9 cellular contexts compared by ENCODE assay signal in genomic region chr12:21607701-21608100, GRCh38. TPM values are rescaled to one million over a fixed set of nuclear protein-coding genes. Genes with fewer than 3 reads are reported as not detected.
DNase-seq lines count a peak whose midpoint lies in the region; ATAC-seq and TF ChIP-seq lines count a peak whose summit lies in the region.
"Had no signal": no experiment of that assay in that cellular context is flagged by ENCODE, and none has a peak within 500 bp of the region (broad histone marks: within the 10 kb centered on the region; RNA-seq: fewer than 3 reads in every experiment).

No MANE protein-coding gene starts in this region.

- intact Hi-C loops in OCI-LY7 (cut with micrococcal nuclease; ENCODE audit: unreplicated experiment): loop anchor here (1.0 kb wide), 1 partner anchor 73 kb away; no protein-coding TSS in a partner anchor

- H3K4me3 ChIP-seq in OCI-LY7 (ENCODE audit: low read depth, low read length, poor library complexity, severe bottlenecking): no peak overlapping the region
- no peak overlapping the region for H3K4me3 ChIP-seq in fibroblast of mammary gland (ENCODE audit: control insufficient read depth, low read depth, low read length)
- no peak overlapping the region for H3K4me3 ChIP-seq in retinal pigment epithelial cell (ENCODE audit: low read length)

- no peaks in the 10 kb centered on the region for H3K9me2 ChIP-seq in OCI-LY7 (ENCODE audit: insufficient read depth, low read length)

- H3K79me2 ChIP-seq in OCI-LY7 (ENCODE audit: insufficient read depth, low read depth, low read length): no peaks in the 10 kb centered on the region

- DNase-seq in DMS 273 (lab: John Stamatoyannopoulos, UW; ENCODE audit: unreplicated experiment): peak; percentile 23
- DNase-seq in DMS 273 treated with DMSO at 0.1 percent for 48 hours (lab: John Stamatoyannopoulos, UW): no peak
- peak; percentile 14 for DNase-seq in OCI-LY7 (ENCODE audit: low spot score)
- DNase-seq in fibroblast of mammary gland (ENCODE audit: low read depth): peak; percentile 45
- no peak for DNase-seq in retinal pigment epithelial cell (ENCODE audit: low read depth)
- DNase-seq in HuH-7.5 (ENCODE audit: low spot score): no peak
- DNase-seq: 8988T had no signal

- TF ChIP-seq CTCF in OCI-LY7 (conservative IDR thresholded peaks at IDR 0.05; ENCODE audit: low read length): peak; percentile 66
- peak; percentile 35 for TF ChIP-seq CTCF in fibroblast of mammary gland (conservative IDR thresholded peaks at IDR 0.05; ENCODE audit: control insufficient read depth, insufficient read depth, low read depth, low read length)
- TF ChIP-seq CTCF in retinal pigment epithelial cell (conservative IDR thresholded peaks at IDR 0.05; ENCODE audit: low read depth, low read length): peak; percentile 28

- ATAC-seq in GM19035 (IDR thresholded peaks at IDR 0.05; ENCODE audit: unreplicated experiment) (no peak), GM21619 (IDR thresholded peaks at IDR 0.05; ENCODE audit: unreplicated experiment) (no peak)

- no peaks in the 10 kb centered on the region for H3K36me3 ChIP-seq in OCI-LY7 (ENCODE audit: insufficient read depth, low read length)

- H3K4me2 ChIP-seq in OCI-LY7 (ENCODE audit: low read length): no peak overlapping the region

- H4K20me1 ChIP-seq in OCI-LY7 (ENCODE audit: insufficient read depth, low read length): no peaks in the 10 kb centered on the region

- no peaks in the 10 kb centered on the region for H3K9me3 ChIP-seq in OCI-LY7 (ENCODE audit: low read length)

- no peak overlapping the region for H2AFZ ChIP-seq in OCI-LY7 (ENCODE audit: low read length)

- POLR2A ChIA-PET in OCI-LY7 (lab: Charles Lee): no interaction called here

- CTCF ChIA-PET in OCI-LY7 (lab: Charles Lee; ENCODE audit: unreplicated experiment): no interaction called here

- no peak overlapping the region for H3K27ac ChIP-seq in OCI-LY7 (ENCODE audit: low read depth, low read length, poor library complexity, severe bottlenecking)

- no TSS peak for BruUV-seq in OCI-LY7 (replicated peaks; lab: Mats Ljungman, UMichigan)

- no peaks in the 10 kb centered on the region for H3K4me1 ChIP-seq in OCI-LY7 (ENCODE audit: insufficient read depth, low read length, poor library complexity, severe bottlenecking)

RNA-seq across cellular contexts. Expression of gene GYS2, which starts 3.1 kb away (rescaled TPM):
- total RNA-seq in OCI-LY7 (2014; rRNA removed; shearing (Covaris generic)): not detected in 2 replicates
- not detected in 2 replicates for total RNA-seq in OCI-LY7 (2022)

RNA-seq across cellular contexts. Expression of gene LDHB, which starts 49.9 kb away (rescaled TPM):
- total RNA-seq in OCI-LY7 (2014; rRNA removed; shearing (Covaris generic)): 551 and 727 TPM in 2 replicates
- 871 and 999 TPM in 2 replicates for total RNA-seq in OCI-LY7 (2022)

Comparison
In these comparisons a context has a peak if more than half of its experiments do, and no peak if none do; other contexts are left out.
1. DNase-seq: peak in DMS 273 (single experiment), OCI-LY7 (single experiment) and fibroblast of mammary gland (single experiment); none in DMS 273 treated with DMSO at 0.1 percent for 48 hours (single experiment), retinal pigment epithelial cell (single experiment) and HuH-7.5 (single experiment).
2. Peak in every context shown above with its lines, with median percentiles within 50 percentile points of each other: CTCF ChIP-seq.